ENCODE assay signal across 22 cellular contexts in genomic region chr16:1659071-1659470, GRCh38. TPM values are rescaled to one million over a fixed set of nuclear protein-coding genes. Genes with fewer than 3 reads are reported as not detected.
A peak's percentile ranks its signal among the peaks of the same experiment; 100 is the strongest.
DNase-seq lines count a peak whose midpoint lies in the region; ATAC-seq, FAIRE-seq and TF ChIP-seq lines count a peak whose summit lies in the region.
"Had no signal": no experiment of that assay in that cellular context is flagged by ENCODE, and none has a peak within 500 bp of the region (broad histone marks: within the 10 kb centered on the region; RNA-seq: fewer than 3 reads in every experiment).

No MANE protein-coding gene starts in this region.

- intact Hi-C loops in endothelial cell of umbilical vein (cut with micrococcal nuclease) (no loop called here), sigmoid colon (cut with DNase I) (no loop called here)
- intact Hi-C loops in activated CD4-positive, alpha-beta memory T cell treated with anti-CD3 and anti-CD28 coated beads for 36 hours (cut with micrococcal nuclease), result no loop called here

- no peak for ATAC-seq in naive thymus-derived CD8-positive, alpha-beta T cell
- ATAC-seq: GM12878, K562 had no signal

- H3K27ac ChIP-seq in BLaER1 (peak overlapping the region; percentile 27; the same call in 1 of the 2 replicates), HEK293 (ENCODE audit: extremely low read depth, low read depth, low read length) (no peak overlapping the region), astrocyte (ENCODE audit: low read depth, low read length) (no peak overlapping the region), endothelial cell of umbilical vein (ENCODE audit: insufficient read depth, low read depth, low read length) (no peak overlapping the region), sigmoid colon (no peak overlapping the region)

- H3K27me3 ChIP-seq in BLaER1 (no peaks in the 10 kb centered on the region), astrocyte (ENCODE audit: insufficient read depth, low read length) (no peaks in the 10 kb centered on the region), endothelial cell of umbilical vein (ENCODE audit: control insufficient read depth in 2 of 2, insufficient read depth in 2 of 2, low read length in 2 of 2) (no peaks in the 10 kb centered on the region), sigmoid colon (no peaks in the 10 kb centered on the region)

- no peaks in the 10 kb centered on the region for H3K9me3 ChIP-seq in BLaER1
- H3K9me3 ChIP-seq in HEK293 (ENCODE audit: control insufficient read depth, insufficient read depth, low read depth, low read length), result no peaks in the 10 kb centered on the region
- no peaks in the 10 kb centered on the region for H3K9me3 ChIP-seq in astrocyte (ENCODE audit: insufficient read depth, low read depth, low read length)
- H3K9me3 ChIP-seq in endothelial cell of umbilical vein (replicated peaks; ENCODE audit: control insufficient read depth, insufficient read depth, low read length), result no peaks in the 10 kb centered on the region
- no peaks in the 10 kb centered on the region for H3K9me3 ChIP-seq in sigmoid colon

- peak overlapping the region; percentile 66 for H3K27ac Mint-ChIP-seq in astrocyte (ENCODE audit: unreplicated experiment)
- H3K27ac Mint-ChIP-seq in naive thymus-derived CD8-positive, alpha-beta T cell, result no peak overlapping the region
- no peak overlapping the region for H3K27ac Mint-ChIP-seq in activated CD4-positive, alpha-beta memory T cell treated with anti-CD3 and anti-CD28 coated beads for 36 hours
- H3K27ac Mint-ChIP-seq: B cell, HFFc6 had no signal

- TF ChIP-seq CTCF in HEK293 (tag by site-specific recombination; IDR thresholded peaks at IDR 0.05) (no peak), astrocyte (IDR thresholded peaks at IDR 0.05; ENCODE audit: insufficient read depth, low read depth, low read length) (no peak), endothelial cell of umbilical vein (IDR thresholded peaks at IDR 0.05; ENCODE audit: extremely low read depth in 1 of 2, insufficient read depth in 1 of 2, low read depth in 1 of 2, low read length in 2 of 2) (no peak), sigmoid colon (IDR thresholded peaks at IDR 0.05) (no peak)

- DNase-seq in astrocyte (ENCODE audit: low read depth) (no peak), endothelial cell of umbilical vein (ENCODE audit: low read depth, low spot score) (no peak), G401 (ENCODE audit: low spot score) (no peak), sigmoid colon (no peak)
- no peak for DNase-seq in naive thymus-derived CD8-positive, alpha-beta T cell
- no peak for DNase-seq in activated CD4-positive, alpha-beta memory T cell treated with anti-CD3 and anti-CD28 coated beads for 36 hours
- DNase-seq: C1 segment of cervical spinal cord; CD4-positive, CD25-positive, alpha-beta regulatory T cell; CD8-positive, alpha-beta memory T cell; COR-L47; DMS 273 treated with DMSO at 0.1 percent for 48 hours; DMS79; H9; HFFc6; IMR-90 had no signal

- TF ChIP-seq POLR2A in endothelial cell of umbilical vein (IDR thresholded peaks at IDR 0.05; ENCODE audit: low read depth, low read length) (no peak), sigmoid colon (IDR thresholded peaks at IDR 0.05) (no peak)

- H3K4me1 ChIP-seq in BLaER1 (peaks cover 14% of the 10 kb centered on the region), HEK293 (ENCODE audit: control insufficient read depth, insufficient read depth, low read length) (no peaks in the 10 kb centered on the region), astrocyte (ENCODE audit: insufficient read depth, low read length) (no peaks in the 10 kb centered on the region), endothelial cell of umbilical vein (ENCODE audit: control insufficient read depth, extremely low read depth, insufficient read depth, low read length) (peaks cover 8% of the 10 kb centered on the region), sigmoid colon (no peaks in the 10 kb centered on the region)

- H3K9me3 Mint-ChIP-seq in astrocyte (ENCODE audit: unreplicated experiment), result no peaks in the 10 kb centered on the region
- no peaks in the 10 kb centered on the region for H3K9me3 Mint-ChIP-seq in naive thymus-derived CD8-positive, alpha-beta T cell
- H3K9me3 Mint-ChIP-seq in activated CD4-positive, alpha-beta memory T cell treated with anti-CD3 and anti-CD28 coated beads for 36 hours, result no peaks in the 10 kb centered on the region
- H3K9me3 Mint-ChIP-seq: CD4-positive, CD25-positive, alpha-beta regulatory T cell; CD8-positive, alpha-beta memory T cell; H9; HFFc6 had no signal

- POLR2A ChIA-PET in HEK293 (lab: Yijun Ruan, JAX), result interaction anchor here (1.1 kb wide), 1 partner anchor 19 kb away, joined by 3 read pairs; the partner anchor contains the start of gene JPT2
- POLR2A ChIA-PET in endothelial cell of umbilical vein (lab: Charles Lee), result no interaction called here
- POLR2A ChIA-PET in naive thymus-derived CD8-positive, alpha-beta T cell (lab: Charles Lee), result no interaction called here
- POLR2A ChIA-PET in activated CD4-positive, alpha-beta memory T cell treated with anti-CD3 and anti-CD28 coated beads for 36 hours (lab: Charles Lee), result no interaction called here

- in situ Hi-C loops in G401 (cut with HindIII; ENCODE audit: low sequenced_read_pairs), result no loop called here

- no peak overlapping the region for H3K4me3 Mint-ChIP-seq in astrocyte (ENCODE audit: unreplicated experiment)
- H3K4me3 Mint-ChIP-seq in naive thymus-derived CD8-positive, alpha-beta T cell, result no peak overlapping the region
- H3K4me3 Mint-ChIP-seq in activated CD4-positive, alpha-beta memory T cell treated with anti-CD3 and anti-CD28 coated beads for 36 hours, result no peak overlapping the region
- H3K4me3 Mint-ChIP-seq: B cell; CD4-positive, CD25-positive, alpha-beta regulatory T cell; H9; HFFc6 had no signal

- H3K79me2 ChIP-seq in astrocyte (ENCODE audit: insufficient read depth, low read length) (peaks cover 3% of the 10 kb centered on the region), endothelial cell of umbilical vein (ENCODE audit: control insufficient read depth, insufficient read depth, low read length) (no peaks in the 10 kb centered on the region)

- H3K36me3 ChIP-seq in BLaER1, result peaks cover 96% of the 10 kb centered on the region
- H3K36me3 ChIP-seq in HEK293 (ENCODE audit: control insufficient read depth in 2 of 2, insufficient read depth in 1 of 2, low read length in 2 of 2), result peaks cover 13 to 92% of the 10 kb centered on the region in 2 experiments
- H3K36me3 ChIP-seq in astrocyte (ENCODE audit: insufficient read depth, low read length), result peaks cover 27% of the 10 kb centered on the region
- peaks cover 8 to 56% of the 10 kb centered on the region in 2 experiments for H3K36me3 ChIP-seq in endothelial cell of umbilical vein (ENCODE audit: control insufficient read depth in 2 of 2, extremely low read depth in 1 of 2, insufficient read depth in 2 of 2, low read length in 2 of 2)
- peaks cover 56 to 97% (median 75%) of the 10 kb centered on the region in 4 donors for H3K36me3 ChIP-seq in sigmoid colon

- CTCF ChIA-PET in HEK293 (lab: Yijun Ruan, JAX), result no interaction called here
- CTCF ChIA-PET in endothelial cell of umbilical vein (lab: Charles Lee), result interaction anchor here (1.6 kb wide), 1 partner anchor 165 kb away, joined by 8 read pairs; no protein-coding TSS in a partner anchor
- CTCF ChIA-PET in activated CD4-positive, alpha-beta memory T cell treated with anti-CD3 and anti-CD28 coated beads for 36 hours (lab: Charles Lee), result no interaction called here

- H3K9ac ChIP-seq in BLaER1 (peak overlapping the region; percentile 29; the same call in 1 of the 2 replicates), astrocyte (ENCODE audit: low read length) (no peak overlapping the region), endothelial cell of umbilical vein (replicated peaks; ENCODE audit: extremely low read depth, insufficient read depth, low read length) (no peak overlapping the region)

- H3K4me3 ChIP-seq in BLaER1 (no peak overlapping the region), HEK293 (ENCODE audit: low read depth, low read length) (no peak overlapping the region), astrocyte (ENCODE audit: insufficient read depth, low read depth, low read length) (no peak overlapping the region), endothelial cell of umbilical vein (replicated peaks in 1 of 3; ENCODE audit: insufficient read depth in 1 of 3, low read depth in 1 of 3, low read length in 3 of 3) (no peak overlapping the region), sigmoid colon (no peak overlapping the region)
- H3K4me3 ChIP-seq: GM12878, K562 had no signal

- no peaks in the 10 kb centered on the region for H4K20me1 ChIP-seq in BLaER1
- H4K20me1 ChIP-seq in astrocyte (ENCODE audit: insufficient read depth, low read length), result peaks cover 30% of the 10 kb centered on the region
- no peaks in the 10 kb centered on the region for H4K20me1 ChIP-seq in endothelial cell of umbilical vein (replicated peaks; ENCODE audit: control insufficient read depth, extremely low read depth, insufficient read depth, low read length)

- H2AFZ ChIP-seq in astrocyte (ENCODE audit: low read depth, low read length) (no peak overlapping the region), endothelial cell of umbilical vein (ENCODE audit: low read depth, low read length) (no peak overlapping the region)

- peaks cover 5% of the 10 kb centered on the region for H3K4me1 Mint-ChIP-seq in astrocyte (ENCODE audit: low read depth, unreplicated experiment)
- peaks cover 0 to 2% (median 0%) of the 10 kb centered on the region in 4 donors for H3K4me1 Mint-ChIP-seq in naive thymus-derived CD8-positive, alpha-beta T cell
- H3K4me1 Mint-ChIP-seq in activated CD4-positive, alpha-beta memory T cell treated with anti-CD3 and anti-CD28 coated beads for 36 hours (ENCODE audit: low read depth), result no peaks in the 10 kb centered on the region
- H3K4me1 Mint-ChIP-seq: CD8-positive, alpha-beta memory T cell; H9 had no signal

- H3K4me2 ChIP-seq in BLaER1 (no peak overlapping the region), astrocyte (ENCODE audit: low read length) (no peak overlapping the region), endothelial cell of umbilical vein (ENCODE audit: insufficient read depth, low read length) (no peak overlapping the region)

- no peak for TF ChIP-seq EP300 in sigmoid colon (IDR thresholded peaks at IDR 0.05)

- no peaks in the 10 kb centered on the region for H3K27me3 Mint-ChIP-seq in astrocyte (ENCODE audit: low read depth, unreplicated experiment)
- H3K27me3 Mint-ChIP-seq in naive thymus-derived CD8-positive, alpha-beta T cell, result no peaks in the 10 kb centered on the region
- H3K27me3 Mint-ChIP-seq in activated CD4-positive, alpha-beta memory T cell treated with anti-CD3 and anti-CD28 coated beads for 36 hours, result no peaks in the 10 kb centered on the region
- H3K27me3 Mint-ChIP-seq: B cell; CD4-positive, CD25-positive, alpha-beta regulatory T cell; CD8-positive, alpha-beta memory T cell had no signal

- WGBS in sigmoid colon, 2 donors, result 87 to 95% methylated on average over 7 of the region's 7 CpGs

- no peaks in the 10 kb centered on the region for H3K9me1 ChIP-seq in endothelial cell of umbilical vein (replicated peaks; ENCODE audit: control insufficient read depth, extremely low read depth, insufficient read depth, low read length)

- H3K36me3 Mint-ChIP-seq in astrocyte (ENCODE audit: low read depth, unreplicated experiment), result peaks cover 29% of the 10 kb centered on the region
- H3K36me3 Mint-ChIP-seq in naive thymus-derived CD8-positive, alpha-beta T cell, result peaks cover 6 to 58% (median 27%) of the 10 kb centered on the region in 3 donors
- H3K36me3 Mint-ChIP-seq in activated CD4-positive, alpha-beta memory T cell treated with anti-CD3 and anti-CD28 coated beads for 36 hours, result peaks cover 27% of the 10 kb centered on the region

- dilution Hi-C loops in endothelial cell of umbilical vein (cut with MboI; ENCODE audit: extremely low pct_ligation_motif_present, low sequenced_read_pairs), result no loop called here

- BruUV-seq in endothelial cell of umbilical vein (replicated peaks; lab: Mats Ljungman, UMichigan), result no TSS peak

- FAIRE-seq in astrocyte (lab: Jason Lieb, UNC), result no peak
- peak; percentile 89 for FAIRE-seq in endothelial cell of umbilical vein (lab: Jason Lieb, UNC)
- FAIRE-seq: GM12878, H1, HTR-8/SVneo, K562 had no signal

RNA-seq across cellular contexts. Expression of gene JPT2, which starts 19.0 kb away (rescaled TPM):
- total RNA-seq in astrocyte (122 and 143 TPM in 2 replicates), endothelial cell of umbilical vein (86.5 and 93.3 TPM in 2 replicates), sigmoid colon (10 to 100 TPM; 12.4 to 18.1 (median 17.3) TPM)
- polyA plus RNA-seq in endothelial cell of umbilical vein (30.4 and 35.8 TPM in 2 replicates), sigmoid colon (10 to 100 TPM; 25.2 to 53.7 (median 33.8) TPM)
- polyA plus RNA-seq in endothelial cell of umbilical vein (2011; cell fraction: cytosol; rRNA removed), result 50.7 and 68.0 TPM in 2 replicates
- polyA plus RNA-seq in endothelial cell of umbilical vein (2011; cell fraction: nucleus; rRNA removed), result 33.7 and 41.3 TPM in 2 replicates
- polyA plus RNA-seq in endothelial cell of umbilical vein (2012), result 60.2 and 62.2 TPM in 2 replicates
- polyA minus RNA-seq in endothelial cell of umbilical vein, result 48.3 and 54.0 TPM in 2 replicates
- polyA minus RNA-seq in endothelial cell of umbilical vein (2011; cell fraction: cytosol; rRNA and poly(A)+ RNA removed), result 35.0 TPM
- polyA minus RNA-seq in endothelial cell of umbilical vein (2011; cell fraction: nucleus; rRNA and poly(A)+ RNA removed), result 13.1 and 24.5 TPM in 2 replicates
- 154 and 199 TPM in 2 replicates for total RNA-seq in G401 (2014; rRNA removed; shearing (Covaris generic))
- total RNA-seq in naive thymus-derived CD8-positive, alpha-beta T cell, result 10 to 100 TPM; 28.0 to 36.2 TPM
- 10 to 100 TPM in 1 of 3 donors, 1 to 10 TPM in 2; 9.1 to 10.3 (median 9.8) TPM for polyA plus RNA-seq in naive thymus-derived CD8-positive, alpha-beta T cell
- total RNA-seq in activated CD4-positive, alpha-beta memory T cell treated with anti-CD3 and anti-CD28 coated beads for 36 hours, result 10 to 100 TPM; 62.1 to 65.9 TPM

RNA-seq across cellular contexts. Expression of gene CRAMP1, which starts 46.9 kb away (rescaled TPM):
- total RNA-seq in astrocyte (15.7 and 18.0 TPM in 2 replicates), endothelial cell of umbilical vein (28.9 and 30.8 TPM in 2 replicates), sigmoid colon (10 to 100 TPM in 1 of 4 donors, 1 to 10 TPM in 3; 6.4 to 24.6 (median 8.0) TPM)
- polyA plus RNA-seq in endothelial cell of umbilical vein (20.2 and 21.5 TPM in 2 replicates), sigmoid colon (10 to 100 TPM in 1 of 3 donors, 1 to 10 TPM in 2; 2.4 to 13.5 (median 2.5) TPM)
- 15.8 and 16.2 TPM in 2 replicates for polyA plus RNA-seq in endothelial cell of umbilical vein (2011; cell fraction: cytosol; rRNA removed)
- polyA plus RNA-seq in endothelial cell of umbilical vein (2011; cell fraction: nucleus; rRNA removed), result 48.0 and 59.9 TPM in 2 replicates
- 14.1 and 16.4 TPM in 2 replicates for polyA plus RNA-seq in endothelial cell of umbilical vein (2012)
- polyA minus RNA-seq in endothelial cell of umbilical vein, result 28.1 and 32.7 TPM in 2 replicates
- 7.6 TPM for polyA minus RNA-seq in endothelial cell of umbilical vein (2011; cell fraction: cytosol; rRNA and poly(A)+ RNA removed)
- polyA minus RNA-seq in endothelial cell of umbilical vein (2011; cell fraction: nucleus; rRNA and poly(A)+ RNA removed), result 29.3 and 31.5 TPM in 2 replicates
- 4.5 and 7.6 TPM in 2 replicates for total RNA-seq in G401 (2014; rRNA removed; shearing (Covaris generic))
- 10 to 100 TPM; 24.4 to 25.4 TPM for total RNA-seq in naive thymus-derived CD8-positive, alpha-beta T cell
- 1 to 10 TPM; 1.3 to 3.1 (median 1.9) TPM for polyA plus RNA-seq in naive thymus-derived CD8-positive, alpha-beta T cell
- total RNA-seq in activated CD4-positive, alpha-beta memory T cell treated with anti-CD3 and anti-CD28 coated beads for 36 hours, result 10 to 100 TPM; 14.5 to 14.6 TPM

RNA-seq across cellular contexts. Expression of gene MAPK8IP3, which starts 46.9 kb away (rescaled TPM):
- total RNA-seq in astrocyte (85.5 and 92.4 TPM in 2 replicates), endothelial cell of umbilical vein (92.2 and 95.0 TPM in 2 replicates), sigmoid colon (10 to 100 TPM; 22.1 to 80.9 (median 30.8) TPM)
- polyA plus RNA-seq in endothelial cell of umbilical vein (40.7 and 48.6 TPM in 2 replicates), sigmoid colon (10 to 100 TPM in 1 of 3 donors, 1 to 10 TPM in 2; 3.6 to 79.1 (median 5.5) TPM)
- polyA plus RNA-seq in endothelial cell of umbilical vein (2011; cell fraction: cytosol; rRNA removed), result 6.7 and 14.3 TPM in 2 replicates
- polyA plus RNA-seq in endothelial cell of umbilical vein (2011; cell fraction: nucleus; rRNA removed), result 396 and 440 TPM in 2 replicates
- polyA plus RNA-seq in endothelial cell of umbilical vein (2012), result 41.3 and 78.8 TPM in 2 replicates
- 46.6 and 91.8 TPM in 2 replicates for polyA minus RNA-seq in endothelial cell of umbilical vein
- 6.8 TPM for polyA minus RNA-seq in endothelial cell of umbilical vein (2011; cell fraction: cytosol; rRNA and poly(A)+ RNA removed)
- 103 and 162 TPM in 2 replicates for polyA minus RNA-seq in endothelial cell of umbilical vein (2011; cell fraction: nucleus; rRNA and poly(A)+ RNA removed)
- 20.6 and 27.7 TPM in 2 replicates for total RNA-seq in G401 (2014; rRNA removed; shearing (Covaris generic))
- 100 to 1,000 TPM; 315 to 342 TPM for total RNA-seq in naive thymus-derived CD8-positive, alpha-beta T cell
- 1 to 10 TPM in 2 of 3 donors, under 1 TPM in 1; 0.87 to 2.8 (median 2.5) TPM for polyA plus RNA-seq in naive thymus-derived CD8-positive, alpha-beta T cell
- total RNA-seq in activated CD4-positive, alpha-beta memory T cell treated with anti-CD3 and anti-CD28 coated beads for 36 hours, result 10 to 100 TPM; 51.7 to 56.8 TPM

RNA-seq across cellular contexts. Expression of gene IFT140, which starts 47.2 kb away (rescaled TPM):
- total RNA-seq in astrocyte (15.7 and 16.3 TPM in 2 replicates), endothelial cell of umbilical vein (16.6 and 18.9 TPM in 2 replicates), sigmoid colon (10 to 100 TPM in 3 of 4 donors, 1 to 10 TPM in 1; 9.2 to 36.8 (median 16.8) TPM)
- polyA plus RNA-seq in endothelial cell of umbilical vein (8.8 and 9.5 TPM in 2 replicates), sigmoid colon (10 to 100 TPM in 1 of 3 donors, 1 to 10 TPM in 2; 3.7 to 10.2 (median 4.8) TPM)
- polyA plus RNA-seq in endothelial cell of umbilical vein (2011; cell fraction: cytosol; rRNA removed), result 5.5 and 6.4 TPM in 2 replicates
- 33.9 and 38.7 TPM in 2 replicates for polyA plus RNA-seq in endothelial cell of umbilical vein (2011; cell fraction: nucleus; rRNA removed)
- 10.4 and 17.8 TPM in 2 replicates for polyA plus RNA-seq in endothelial cell of umbilical vein (2012)
- 18.9 and 21.5 TPM in 2 replicates for polyA minus RNA-seq in endothelial cell of umbilical vein
- polyA minus RNA-seq in endothelial cell of umbilical vein (2011; cell fraction: cytosol; rRNA and poly(A)+ RNA removed), result 6.3 TPM
- 23.0 and 42.5 TPM in 2 replicates for polyA minus RNA-seq in endothelial cell of umbilical vein (2011; cell fraction: nucleus; rRNA and poly(A)+ RNA removed)
- total RNA-seq in G401 (2014; rRNA removed; shearing (Covaris generic)), result 30.5 and 37.3 TPM in 2 replicates
- total RNA-seq in naive thymus-derived CD8-positive, alpha-beta T cell, result 10 to 100 TPM; 10.4 to 11.1 TPM
- polyA plus RNA-seq in naive thymus-derived CD8-positive, alpha-beta T cell, result 10 to 100 TPM in 2 of 3 donors, 1 to 10 TPM in 1; 4.5 to 21.2 (median 16.8) TPM
- 1 to 10 TPM; 8.4 to 9.5 TPM for total RNA-seq in activated CD4-positive, alpha-beta memory T cell treated with anti-CD3 and anti-CD28 coated beads for 36 hours
